ENCODE assay signal across 1 cellular context in the genomic region with DNA sequence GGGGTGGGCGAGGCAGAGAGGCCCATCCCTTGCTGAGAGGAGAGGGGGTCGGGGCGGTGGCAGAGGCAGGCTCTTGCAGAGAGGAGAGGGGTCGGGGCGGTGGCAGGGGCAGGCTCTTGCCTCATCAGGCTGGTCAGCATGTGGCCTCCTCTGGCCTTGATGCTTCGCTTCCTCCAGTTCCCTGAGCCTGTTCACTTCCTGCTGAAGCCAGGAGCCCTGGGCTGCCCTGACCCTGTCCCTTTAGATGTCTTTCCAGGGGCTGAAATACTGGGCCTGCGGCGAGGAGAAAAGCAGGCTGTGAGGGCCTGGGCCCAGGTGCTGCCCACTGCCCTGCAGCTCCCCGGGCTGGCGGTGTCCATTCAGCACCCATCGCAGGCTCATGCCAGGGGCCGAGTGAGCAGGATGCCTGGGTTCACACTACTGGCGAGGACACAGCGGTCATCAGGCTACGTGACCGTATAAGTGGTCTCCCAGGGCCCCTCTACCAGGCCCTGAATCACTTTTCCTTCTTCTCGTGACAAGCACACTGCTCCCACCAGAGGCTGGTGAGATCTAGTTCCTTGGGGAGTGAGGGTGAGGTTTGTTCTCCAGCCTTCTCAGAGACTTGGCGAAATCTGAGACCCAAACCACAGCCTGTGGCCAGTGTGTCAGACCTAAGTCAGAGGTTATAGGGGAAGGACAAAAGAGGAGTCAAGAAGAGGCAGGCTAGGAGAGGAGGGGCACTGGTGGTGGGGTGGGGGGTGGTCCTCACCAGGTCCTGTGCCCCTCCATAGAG.
TF ChIP-seq lines count a peak whose summit lies in the region.

No MANE protein-coding gene starts in this region.

TF ChIP-seq in A549, 52 proteins besides CTCF, POLR2A, EP300 and RAD21:
- TF ChIP-seq SREBF2 (IDR thresholded peaks at IDR 0.05) (no peak), HOXA7 (CRISPR knock-in tag; IDR thresholded peaks at IDR 0.05) (no peak), ZSCAN20 (CRISPR knock-in tag; IDR thresholded peaks at IDR 0.05) (no peak), REST (IDR thresholded peaks at IDR 0.05) (no peak), RCOR1 (IDR thresholded peaks at IDR 0.05; ENCODE audit: low read depth, low read length) (no peak), ELK1 (IDR thresholded peaks at IDR 0.05; ENCODE audit: low read depth, low read length) (no peak), SMC3 (IDR thresholded peaks at IDR 0.05) (no peak), KDM5A (IDR thresholded peaks at IDR 0.05) (no peak), ZFP36 (IDR thresholded peaks at IDR 0.05; ENCODE audit: borderline replicate concordance, partially characterized antibody) (no peak), NR3C1 (IDR thresholded peaks at IDR 0.05) (no peak), RARB (CRISPR knock-in tag; IDR thresholded peaks at IDR 0.05) (no peak), FOSB (CRISPR knock-in tag; IDR thresholded peaks at IDR 0.05) (no peak), HOXB13 (CRISPR knock-in tag; IDR thresholded peaks at IDR 0.05; ENCODE audit: low read depth) (no peak), CBX2 (IDR thresholded peaks at IDR 0.05; ENCODE audit: borderline replicate concordance, low read depth) (no peak), PBX3 (IDR thresholded peaks at IDR 0.05) (no peak), ESRRA (IDR thresholded peaks at IDR 0.05; ENCODE audit: borderline replicate concordance, low read length) (no peak), CEBPB (IDR thresholded peaks at IDR 0.05) (no peak), TFCP2L1 (CRISPR knock-in tag; IDR thresholded peaks at IDR 0.05) (no peak), POLR2AphosphoS2 (conservative IDR thresholded peaks at IDR 0.05; ENCODE audit: low read length) (no peak)
- TF ChIP-seq, protein P1, sequence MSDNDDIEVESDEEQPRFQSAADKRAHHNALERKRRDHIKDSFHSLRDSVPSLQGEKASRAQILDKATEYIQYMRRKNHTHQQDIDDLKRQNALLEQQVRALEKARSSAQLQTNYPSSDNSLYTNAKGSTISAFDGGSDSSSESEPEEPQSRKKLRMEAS (IDR thresholded peaks at IDR 0.05) = no peak
TF ChIP-seq in A549: peak in this region for 0.
